In the genomic region with DNA sequence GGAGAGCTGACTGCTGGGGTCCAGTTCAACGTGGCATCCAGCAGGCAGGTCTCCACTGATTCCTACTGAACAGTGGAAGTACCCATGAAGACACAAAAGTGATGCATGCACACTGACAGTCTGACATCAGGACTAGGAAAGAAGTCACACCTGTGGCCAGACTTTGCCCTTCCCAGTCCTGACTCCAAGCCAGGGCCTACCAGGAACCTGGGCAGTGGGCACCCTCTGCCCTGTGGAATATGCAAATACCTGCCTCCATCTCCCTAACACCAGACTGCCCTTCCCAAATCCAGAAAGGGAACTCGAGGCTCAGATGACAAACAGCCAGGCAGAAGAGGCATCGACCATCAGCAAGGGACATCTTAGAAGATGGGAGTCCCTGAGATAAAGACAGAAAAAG, we compare ENCODE assay signal across 2 cellular contexts.
A peak's percentile ranks its signal among the peaks of the same experiment; 100 is the strongest.
TF ChIP-seq lines count a peak whose summit lies in the region.

No MANE protein-coding gene starts in this region.

TF ChIP-seq in GM12878, 131 proteins besides CTCF, POLR2A, EP300 and RAD21:
- no peak for TF ChIP-seq IRF3 (IDR thresholded peaks at IDR 0.05)
- TF ChIP-seq BHLHE40 (IDR thresholded peaks at IDR 0.05; ENCODE audit: borderline replicate concordance in 1 of 2, low read depth in 2 of 2, low read length in 1 of 2): no peak
- no peak for TF ChIP-seq TCF12 (IDR thresholded peaks at IDR 0.05; ENCODE audit: low read depth, low read length)
- TF ChIP-seq, protein P1, sequence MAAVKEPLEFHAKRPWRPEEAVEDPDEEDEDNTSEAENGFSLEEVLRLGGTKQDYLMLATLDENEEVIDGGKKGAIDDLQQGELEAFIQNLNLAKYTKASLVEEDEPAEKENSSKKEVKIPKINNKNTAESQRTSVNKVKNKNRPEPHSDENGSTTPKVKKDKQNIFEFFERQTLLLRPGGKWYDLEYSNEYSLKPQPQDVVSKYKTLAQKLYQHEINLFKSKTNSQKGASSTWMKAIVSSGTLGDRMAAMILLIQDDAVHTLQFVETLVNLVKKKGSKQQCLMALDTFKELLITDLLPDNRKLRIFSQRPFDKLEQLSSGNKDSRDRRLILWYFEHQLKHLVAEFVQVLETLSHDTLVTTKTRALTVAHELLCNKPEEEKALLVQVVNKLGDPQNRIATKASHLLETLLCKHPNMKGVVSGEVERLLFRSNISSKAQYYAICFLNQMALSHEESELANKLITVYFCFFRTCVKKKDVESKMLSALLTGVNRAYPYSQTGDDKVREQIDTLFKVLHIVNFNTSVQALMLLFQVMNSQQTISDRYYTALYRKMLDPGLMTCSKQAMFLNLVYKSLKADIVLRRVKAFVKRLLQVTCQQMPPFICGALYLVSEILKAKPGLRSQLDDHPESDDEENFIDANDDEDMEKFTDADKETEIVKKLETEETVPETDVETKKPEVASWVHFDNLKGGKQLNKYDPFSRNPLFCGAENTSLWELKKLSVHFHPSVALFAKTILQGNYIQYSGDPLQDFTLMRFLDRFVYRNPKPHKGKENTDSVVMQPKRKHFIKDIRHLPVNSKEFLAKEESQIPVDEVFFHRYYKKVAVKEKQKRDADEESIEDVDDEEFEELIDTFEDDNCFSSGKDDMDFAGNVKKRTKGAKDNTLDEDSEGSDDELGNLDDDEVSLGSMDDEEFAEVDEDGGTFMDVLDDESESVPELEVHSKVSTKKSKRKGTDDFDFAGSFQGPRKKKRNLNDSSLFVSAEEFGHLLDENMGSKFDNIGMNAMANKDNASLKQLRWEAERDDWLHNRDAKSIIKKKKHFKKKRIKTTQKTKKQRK (IDR thresholded peaks at IDR 0.05; ENCODE audit: low read depth, low read length): no peak
- TF ChIP-seq GATAD2B (conservative IDR thresholded peaks at IDR 0.05; ENCODE audit: low read depth): no peak

TF ChIP-seq in liver, 16 proteins besides CTCF, POLR2A, EP300 and RAD21:
- no peak for TF ChIP-seq FOXA1 (IDR thresholded peaks at IDR 0.05)
- TF ChIP-seq GABPA (IDR thresholded peaks at IDR 0.05 in 1 of 2, conservative IDR thresholded peaks at IDR 0.05 in 1 of 2): no peak
- TF ChIP-seq, protein P2, sequence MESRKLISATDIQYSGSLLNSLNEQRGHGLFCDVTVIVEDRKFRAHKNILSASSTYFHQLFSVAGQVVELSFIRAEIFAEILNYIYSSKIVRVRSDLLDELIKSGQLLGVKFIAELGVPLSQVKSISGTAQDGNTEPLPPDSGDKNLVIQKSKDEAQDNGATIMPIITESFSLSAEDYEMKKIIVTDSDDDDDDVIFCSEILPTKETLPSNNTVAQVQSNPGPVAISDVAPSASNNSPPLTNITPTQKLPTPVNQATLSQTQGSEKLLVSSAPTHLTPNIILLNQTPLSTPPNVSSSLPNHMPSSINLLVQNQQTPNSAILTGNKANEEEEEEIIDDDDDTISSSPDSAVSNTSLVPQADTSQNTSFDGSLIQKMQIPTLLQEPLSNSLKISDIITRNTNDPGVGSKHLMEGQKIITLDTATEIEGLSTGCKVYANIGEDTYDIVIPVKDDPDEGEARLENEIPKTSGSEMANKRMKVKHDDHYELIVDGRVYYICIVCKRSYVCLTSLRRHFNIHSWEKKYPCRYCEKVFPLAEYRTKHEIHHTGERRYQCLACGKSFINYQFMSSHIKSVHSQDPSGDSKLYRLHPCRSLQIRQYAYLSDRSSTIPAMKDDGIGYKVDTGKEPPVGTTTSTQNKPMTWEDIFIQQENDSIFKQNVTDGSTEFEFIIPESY (IDR thresholded peaks at IDR 0.05): no peak
- no peak for TF ChIP-seq JUND (IDR thresholded peaks at IDR 0.05)
- peak; percentile 66 to 83 for TF ChIP-seq HNF4A (conservative IDR thresholded peaks at IDR 0.05)
- no peak for TF ChIP-seq ATF3 (IDR thresholded peaks at IDR 0.05)
- no peak for TF ChIP-seq NR2F2 (IDR thresholded peaks at IDR 0.05)
- peak in 1 of 2 donors; percentile 11 for TF ChIP-seq RXRA (IDR thresholded peaks at IDR 0.05)
- no peak for TF ChIP-seq TAF1 (conservative IDR thresholded peaks at IDR 0.05)
- no peak for TF ChIP-seq YY1 (IDR thresholded peaks at IDR 0.05)
- TF ChIP-seq, protein P3, sequence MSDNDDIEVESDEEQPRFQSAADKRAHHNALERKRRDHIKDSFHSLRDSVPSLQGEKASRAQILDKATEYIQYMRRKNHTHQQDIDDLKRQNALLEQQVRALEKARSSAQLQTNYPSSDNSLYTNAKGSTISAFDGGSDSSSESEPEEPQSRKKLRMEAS (IDR thresholded peaks at IDR 0.05): no peak
- TF ChIP-seq EGR1 (IDR thresholded peaks at IDR 0.05; ENCODE audit: low read depth in 2 of 2): no peak
- TF ChIP-seq FOXA2 (IDR thresholded peaks at IDR 0.05): no peak
- peak; percentile 63 for TF ChIP-seq SP1 (IDR thresholded peaks at IDR 0.05)
- TF ChIP-seq, protein P4, sequence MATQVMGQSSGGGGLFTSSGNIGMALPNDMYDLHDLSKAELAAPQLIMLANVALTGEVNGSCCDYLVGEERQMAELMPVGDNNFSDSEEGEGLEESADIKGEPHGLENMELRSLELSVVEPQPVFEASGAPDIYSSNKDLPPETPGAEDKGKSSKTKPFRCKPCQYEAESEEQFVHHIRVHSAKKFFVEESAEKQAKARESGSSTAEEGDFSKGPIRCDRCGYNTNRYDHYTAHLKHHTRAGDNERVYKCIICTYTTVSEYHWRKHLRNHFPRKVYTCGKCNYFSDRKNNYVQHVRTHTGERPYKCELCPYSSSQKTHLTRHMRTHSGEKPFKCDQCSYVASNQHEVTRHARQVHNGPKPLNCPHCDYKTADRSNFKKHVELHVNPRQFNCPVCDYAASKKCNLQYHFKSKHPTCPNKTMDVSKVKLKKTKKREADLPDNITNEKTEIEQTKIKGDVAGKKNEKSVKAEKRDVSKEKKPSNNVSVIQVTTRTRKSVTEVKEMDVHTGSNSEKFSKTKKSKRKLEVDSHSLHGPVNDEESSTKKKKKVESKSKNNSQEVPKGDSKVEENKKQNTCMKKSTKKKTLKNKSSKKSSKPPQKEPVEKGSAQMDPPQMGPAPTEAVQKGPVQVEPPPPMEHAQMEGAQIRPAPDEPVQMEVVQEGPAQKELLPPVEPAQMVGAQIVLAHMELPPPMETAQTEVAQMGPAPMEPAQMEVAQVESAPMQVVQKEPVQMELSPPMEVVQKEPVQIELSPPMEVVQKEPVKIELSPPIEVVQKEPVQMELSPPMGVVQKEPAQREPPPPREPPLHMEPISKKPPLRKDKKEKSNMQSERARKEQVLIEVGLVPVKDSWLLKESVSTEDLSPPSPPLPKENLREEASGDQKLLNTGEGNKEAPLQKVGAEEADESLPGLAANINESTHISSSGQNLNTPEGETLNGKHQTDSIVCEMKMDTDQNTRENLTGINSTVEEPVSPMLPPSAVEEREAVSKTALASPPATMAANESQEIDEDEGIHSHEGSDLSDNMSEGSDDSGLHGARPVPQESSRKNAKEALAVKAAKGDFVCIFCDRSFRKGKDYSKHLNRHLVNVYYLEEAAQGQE (IDR thresholded peaks at IDR 0.05): no peak
- peak; percentile 42 for TF ChIP-seq HNF4G (IDR thresholded peaks at IDR 0.05)
